Comparison of ENCODE assay signal across 8 cellular contexts in the genomic region with DNA sequence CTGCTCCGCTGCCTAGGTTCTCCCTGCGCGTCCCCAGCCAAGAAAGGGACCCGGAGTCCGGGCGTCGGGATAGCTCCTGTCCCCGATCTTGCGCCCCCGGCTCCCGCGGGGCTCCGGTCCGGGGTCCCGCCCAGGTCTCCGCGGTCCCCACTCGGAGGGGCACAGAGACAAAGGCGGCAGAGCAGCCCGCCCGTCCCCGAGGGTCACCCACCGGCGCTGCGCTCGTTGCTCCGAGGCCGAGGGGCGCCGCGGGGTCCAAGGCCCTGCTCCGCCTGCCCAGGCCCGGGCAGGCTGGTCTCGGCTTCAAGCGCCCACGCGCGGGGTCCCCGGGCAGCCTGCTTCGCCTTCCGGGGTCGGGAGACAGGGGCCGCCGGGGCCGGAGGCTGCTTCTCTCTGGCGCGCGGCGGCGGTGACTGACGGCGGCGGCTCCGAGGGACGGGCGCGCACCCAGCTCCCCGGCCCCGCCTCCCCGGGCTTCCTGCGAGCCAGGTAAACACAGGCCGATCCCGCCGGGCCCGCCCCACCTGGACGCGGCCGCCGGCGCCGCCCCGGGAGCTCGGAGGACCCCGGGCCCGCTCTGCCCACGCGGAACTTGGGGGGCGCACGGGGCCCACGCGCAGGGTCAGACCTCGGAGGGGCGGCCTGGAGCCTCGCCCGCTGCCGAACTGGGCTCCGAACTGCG. TPM values are rescaled to one million over a fixed set of nuclear protein-coding genes. Genes with fewer than 3 reads are reported as not detected.
DNase-seq lines count a peak whose midpoint lies in the region; ATAC-seq and TF ChIP-seq lines count a peak whose summit lies in the region.

A gene (minus strand): TSS at position 415 of the 682 bp plus-strand sequence. CDS start 27,522 bp downstream, outside the sequence.

- peak within 1 kb of the TSS; percentile 81 for H3K4me2 ChIP-seq in OCI-LY3 (ENCODE audit: low read length)

- H3K4me3 ChIP-seq in OCI-LY3 (ENCODE audit: low read length) (peak within 1 kb of the TSS; percentile 81), prostate gland (peak within 1 kb of the TSS; percentile 82 to 84)

- peak; percentile 95 for TF ChIP-seq POLR2A in prostate gland (IDR thresholded peaks at IDR 0.05)

- ATAC-seq in GM19035 (IDR thresholded peaks at IDR 0.05; ENCODE audit: unreplicated experiment) = peak; percentile 69
- ATAC-seq in HG03196 (IDR thresholded peaks at IDR 0.05; ENCODE audit: unreplicated experiment) = peak; percentile 51
- peak; percentile 50 for ATAC-seq in Right ventricle myocardium inferior

- peak within 1 kb of the TSS; percentile 60 for H3K27ac ChIP-seq in OCI-LY3 (ENCODE audit: low read length)
- H3K27ac ChIP-seq in prostate gland = peak within 1 kb of the TSS; percentile 88 to 92

- peaks cover 26% of the 10 kb centered on the region for H3K36me3 ChIP-seq in OCI-LY3 (replicated peaks; ENCODE audit: low read depth, low read length)
- H3K36me3 ChIP-seq in prostate gland = no peaks in the 10 kb centered on the region

- TF ChIP-seq CTCF in OCI-LY3 (IDR thresholded peaks at IDR 0.05; ENCODE audit: low read depth, low read length) (no peak), prostate gland (IDR thresholded peaks at IDR 0.05) (no peak)

- H3K4me1 ChIP-seq in OCI-LY3 (ENCODE audit: low read length) (peaks cover 26% of the 10 kb centered on the region), prostate gland (replicated peaks) (no peaks in the 10 kb centered on the region)

- peak within 1 kb of the TSS; percentile 62 for H2AFZ ChIP-seq in OCI-LY3 (ENCODE audit: low read depth, low read length)

- peaks cover 15% of the 10 kb centered on the region; the same call in 1 of the 2 replicates for H4K20me1 ChIP-seq in OCI-LY3 (ENCODE audit: insufficient read depth, low read length)

- H3K79me2 ChIP-seq in OCI-LY3 (ENCODE audit: low read length) = peaks cover 44% of the 10 kb centered on the region

- DNase-seq in AG08396 (ENCODE audit: low spot score) (peak; percentile 41), activated gamma-delta T cell treated with Interleukin-2 at 50 U/mL for 16 hours (peak; percentile 68), Right ventricle myocardium inferior (ENCODE audit: missing footprints) (peak; percentile 90), prostate gland (ENCODE audit: low spot score) (peak; percentile 89), medulla oblongata (ENCODE audit: extremely low spot score) (no peak)

- H3K9me3 ChIP-seq in OCI-LY3 (ENCODE audit: insufficient read depth, low read length) (no peaks in the 10 kb centered on the region), prostate gland (no peaks in the 10 kb centered on the region)

- intact Hi-C loops in Right ventricle myocardium inferior (cut with DNase I) (loop anchor here (5.0 kb wide), 3 partner anchors 45 to 120 kb away; no protein-coding TSS in a partner anchor), prostate gland (cut with DNase I) (loop anchor here (5.0 kb wide), 1 partner anchor 80 kb away; no protein-coding TSS in a partner anchor)

- H3K9ac ChIP-seq in OCI-LY3 (ENCODE audit: low read length) = peak within 1 kb of the TSS; percentile 91

- H3K27me3 ChIP-seq in OCI-LY3 (ENCODE audit: low read depth, low read length) (peaks cover 11% of the 10 kb centered on the region; the same call in 1 of the 2 replicates), prostate gland (replicated peaks; ENCODE audit: insufficient read depth) (no peaks in the 10 kb centered on the region)

- 2% methylated on average over 45 of the region's 88 CpGs for WGBS in prostate gland

RNA-seq across cellular contexts. Expression of the gene that starts here (rescaled TPM):
- 34.9 TPM for total RNA-seq in Right ventricle myocardium inferior
- 10 to 100 TPM; 19.8 to 43.5 TPM for total RNA-seq in prostate gland
